ENCODE assay signal across 21 cellular contexts in the genomic region with DNA sequence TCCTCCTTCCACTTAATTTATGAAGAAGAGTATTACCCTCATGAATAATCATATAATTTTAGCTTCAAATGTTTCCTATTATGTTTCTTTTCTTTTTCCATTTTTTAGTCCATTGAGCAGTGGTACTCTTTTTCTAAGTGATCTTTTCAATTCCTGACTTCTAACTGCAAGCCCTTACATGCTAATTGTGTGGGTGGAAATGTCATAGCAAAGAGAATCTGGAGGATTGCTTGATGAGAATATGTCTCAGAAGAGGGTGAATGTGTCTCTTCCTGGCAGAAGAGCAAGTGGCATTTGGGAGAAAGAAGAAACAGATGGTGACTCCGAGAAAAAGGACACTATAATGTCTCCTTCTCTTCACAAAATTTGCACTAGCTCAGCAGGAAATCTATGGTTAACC.
DNase-seq lines count a peak whose midpoint lies in the region; FAIRE-seq and TF ChIP-seq lines count a peak whose summit lies in the region.
"Had no signal": no experiment of that assay in that cellular context is flagged by ENCODE, and none has a peak within 500 bp of the region (broad histone marks: within the 10 kb centered on the region; RNA-seq: fewer than 3 reads in every experiment).

No MANE protein-coding gene starts in this region.

- CTCF ChIA-PET in RWPE1 (lab: Yijun Ruan, JAX), result no interaction called here

- no peak overlapping the region for H3K27ac ChIP-seq in RWPE1
- H3K27ac ChIP-seq: SK-N-MC had no signal

- DNase-seq in NCI-H2227 (lab: John Stamatoyannopoulos, UW; ENCODE audit: unreplicated experiment) (peak; percentile 20), cerebellar cortex (ENCODE audit: low spot score) (peak; percentile 31), inferior parietal cortex (ENCODE audit: extremely low spot score) (peak; percentile 27), SW 1271 (lab: John Stamatoyannopoulos, UW) (no peak), H54 (ENCODE audit: insufficient read length, low spot score) (no peak), OCI-M1 (lab: John Stamatoyannopoulos, UW) (no peak), RWPE1 (ENCODE audit: low spot score) (no peak)
- DNase-seq: C1 segment of cervical spinal cord; CD4-positive, alpha-beta memory T cell; COR-L47; GDM1; GOT3; MG63; NCI-H146; NCI-H2029; NCI-H510A; SIG-M5 had no signal

- POLR2A ChIA-PET in RWPE1 (lab: Yijun Ruan, JAX; ENCODE audit: low non-redundant PET), result no interaction called here

- TF ChIP-seq CTCF in RWPE1 (conservative IDR thresholded peaks at IDR 0.05; ENCODE audit: low read depth), result no peak

- TF ChIP-seq POLR2A in H54 (IDR thresholded peaks at IDR 0.05; ENCODE audit: low read depth, low read length), result no peak

- no peak for FAIRE-seq in H54 (lab: Jason Lieb, UNC)
- FAIRE-seq: GM12878, HepG2, K562 had no signal

Comparison
In these comparisons a context has a peak if more than half of its experiments do, and no peak if none do; other contexts are left out.
1. DNase-seq: peak in NCI-H2227 (single experiment), cerebellar cortex (single experiment) and inferior parietal cortex (single experiment); none in SW 1271 (0 of 2), H54 (single experiment), OCI-M1 (single experiment) and RWPE1 (single experiment).